Comparison of ENCODE assay signal across 14 cellular contexts in the genomic region with DNA sequence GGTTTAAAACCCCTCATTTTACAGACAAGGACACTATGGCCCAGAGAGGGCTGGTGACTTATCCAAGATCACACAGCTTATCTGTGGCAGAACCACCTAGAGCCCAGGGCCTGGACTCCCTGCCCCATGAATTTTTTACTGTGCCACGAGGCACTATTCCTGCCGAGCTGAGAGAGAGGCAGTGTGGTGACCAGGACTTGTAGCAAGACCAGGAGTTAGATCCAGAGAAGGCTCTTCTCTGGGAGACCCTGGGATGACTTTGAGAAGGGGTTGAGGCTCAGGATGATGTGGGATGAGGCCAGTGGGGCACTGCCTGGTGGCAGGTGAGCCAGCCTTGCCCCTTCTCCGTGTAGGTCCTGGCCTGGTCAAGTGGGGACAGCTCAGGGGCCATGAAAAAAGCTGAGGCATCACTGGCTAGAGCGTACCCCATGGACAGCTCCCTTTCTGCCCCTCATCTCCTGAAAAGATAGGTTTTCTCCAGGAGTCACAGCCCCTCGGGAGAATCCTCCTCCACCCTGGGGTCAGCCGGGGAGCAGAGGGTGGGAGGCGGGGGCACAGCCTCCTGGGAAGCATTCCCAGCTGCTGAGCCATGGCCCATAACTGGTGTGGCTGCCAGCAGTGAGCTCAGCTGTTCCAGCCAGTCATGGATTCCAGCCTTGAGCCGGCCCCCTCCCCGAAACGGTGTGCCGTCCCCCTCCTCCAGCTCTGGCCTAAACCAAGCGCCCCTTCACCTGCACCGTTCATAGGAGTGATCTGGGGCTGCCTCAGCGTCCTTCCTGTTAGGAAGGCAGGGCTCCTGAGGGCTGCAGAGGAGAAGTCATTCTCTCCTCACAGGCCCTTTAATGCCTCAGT. TPM values are rescaled to one million over a fixed set of nuclear protein-coding genes. Genes with fewer than 3 reads are reported as not detected.
DNase-seq lines count a peak whose midpoint lies in the region; ATAC-seq and TF ChIP-seq lines count a peak whose summit lies in the region.
"Had no signal": no experiment of that assay in that cellular context is flagged by ENCODE, and none has a peak within 500 bp of the region (broad histone marks: within the 10 kb centered on the region; RNA-seq: fewer than 3 reads in every experiment).

No MANE protein-coding gene starts in this region.

- H3K4me1 ChIP-seq in stomach (peaks cover 21 to 65% (median 27%) of the 10 kb centered on the region in 4 donors), A673 (ENCODE audit: insufficient read depth, low read length, poor library complexity, severe bottlenecking) (peaks cover 28% of the 10 kb centered on the region)

- DNase-seq in H7, result peak; percentile 50
- DNase-seq in coronary artery (ENCODE audit: low spot score), result no peak
- DNase-seq in medulla oblongata (ENCODE audit: extremely low spot score), result peak; percentile 70
- no peak for DNase-seq in stomach
- DNase-seq in left lobe of liver (ENCODE audit: low spot score), result no peak
- no peak for DNase-seq in chondrocyte (ENCODE audit: low spot score)
- DNase-seq in A673 (ENCODE audit: low spot score), result no peak
- DNase-seq: activated T-cell treated with anti-CD3 and anti-CD28 coated beads, Interleukin-2, amount 50 U/mL, for 48 hours; naive thymus-derived CD4-positive, alpha-beta T cell; NCI-H146; NK-92 treated with Interleukin-12 subunit alpha and Interleukin-12 subunit beta, amount 100 ng/mL, for 24 hours had no signal

- intact Hi-C loops in stomach (cut with DNase I; ENCODE audit: low total_unique reads) (no loop called here), A673 (cut with micrococcal nuclease; ENCODE audit: unreplicated experiment) (no loop called here)

- H3K27me3 Mint-ChIP-seq in chondrocyte (ENCODE audit: low read depth), result no peaks in the 10 kb centered on the region

- no peak overlapping the region for H3K27ac Mint-ChIP-seq in chondrocyte (ENCODE audit: unreplicated experiment)
- H3K27ac Mint-ChIP-seq: naive thymus-derived CD4-positive, alpha-beta T cell had no signal

- TF ChIP-seq EP300 in stomach (IDR thresholded peaks at IDR 0.05), result no peak

- H3K4me1 Mint-ChIP-seq in chondrocyte (ENCODE audit: low read depth), result peaks cover 36% of the 10 kb centered on the region

- H3K27me3 ChIP-seq in H7 (ENCODE audit: control insufficient read depth, insufficient read depth, low read length) (peaks cover 1% of the 10 kb centered on the region; the same call in 1 of the 2 replicates), stomach (peaks cover 0 to 29% (median 13%) of the 10 kb centered on the region in 3 donors), A673 (replicated peaks; ENCODE audit: insufficient read depth, low read depth, low read length, poor library complexity) (no peaks in the 10 kb centered on the region)

- H3K9me3 Mint-ChIP-seq in chondrocyte (ENCODE audit: low read depth), result no peaks in the 10 kb centered on the region
- H3K9me3 Mint-ChIP-seq: naive thymus-derived CD4-positive, alpha-beta T cell had no signal

- BruUV-seq in A673 (replicated peaks; lab: Mats Ljungman, UMichigan), result no TSS peak

- H3K36me3 Mint-ChIP-seq in chondrocyte (ENCODE audit: low read depth), result peaks cover 19% of the 10 kb centered on the region
- H3K36me3 Mint-ChIP-seq: naive thymus-derived CD4-positive, alpha-beta T cell had no signal

- H3K4me3 Mint-ChIP-seq in chondrocyte (ENCODE audit: unreplicated experiment), result no peak overlapping the region
- H3K4me3 Mint-ChIP-seq: naive thymus-derived CD4-positive, alpha-beta T cell had no signal

- POLR2A ChIA-PET in A673 (lab: Charles Lee; ENCODE audit: low non-redundant PET), result no interaction called here

- H3K36me3 ChIP-seq in H7 (replicated peaks; ENCODE audit: control insufficient read depth, insufficient read depth, low read length) (no peaks in the 10 kb centered on the region; the same call in 1 of the 2 replicates), stomach (peaks cover 0 to 59% (median 31%) of the 10 kb centered on the region in 4 donors), A673 (ENCODE audit: insufficient read depth, low read length, poor library complexity, severe bottlenecking) (no peaks in the 10 kb centered on the region)

- no peaks in the 10 kb centered on the region for H3K9me3 ChIP-seq in stomach
- H3K9me3 ChIP-seq in A673 (ENCODE audit: low read depth, low read length, poor library complexity, severe bottlenecking), result no peaks in the 10 kb centered on the region
- H3K9me3 ChIP-seq: SK-N-SH had no signal

- no peak for TF ChIP-seq CTCF in coronary artery (IDR thresholded peaks at IDR 0.05)
- TF ChIP-seq CTCF in stomach (IDR thresholded peaks at IDR 0.05), result no peak
- no peak for TF ChIP-seq CTCF in chondrocyte (IDR thresholded peaks at IDR 0.05)
- no peak for TF ChIP-seq CTCF in A673 (conservative IDR thresholded peaks at IDR 0.05; ENCODE audit: low read depth, low read length)

- 67 to 83% (median 81%) methylated on average over 8 to 14 of the region's 14 CpGs for WGBS in stomach, 5 donors

- CTCF ChIA-PET in A673 (lab: Charles Lee), result no interaction called here

- ATAC-seq in left lobe of liver, result no peak
- no peak for ATAC-seq in HG03196 (IDR thresholded peaks at IDR 0.05; ENCODE audit: unreplicated experiment)
- ATAC-seq: activated CD4-positive, CD25-positive, alpha-beta regulatory T cell treated with anti-CD3 and anti-CD28 coated beads, Interleukin-2, amount 50 U/mL, for 24 hours; naive thymus-derived CD4-positive, alpha-beta T cell had no signal

- no peak overlapping the region for H3K4me3 ChIP-seq in H7 (ENCODE audit: insufficient read depth, low read depth, low read length)
- no peak overlapping the region for H3K4me3 ChIP-seq in coronary artery
- peak overlapping the region in 1 of 4 donors; percentile 11 for H3K4me3 ChIP-seq in stomach
- H3K4me3 ChIP-seq in A673 (ENCODE audit: low read depth, low read length, poor library complexity, severe bottlenecking), result no peak overlapping the region

- peak overlapping the region; percentile 56 to 75 for H3K27ac ChIP-seq in coronary artery
- peak overlapping the region in 4 of 5 donors; percentile 8 to 95 (median 70) for H3K27ac ChIP-seq in stomach
- no peak overlapping the region for H3K27ac ChIP-seq in A673 (ENCODE audit: low read depth, low read length, poor library complexity, severe bottlenecking)

- TF ChIP-seq POLR2A in stomach (IDR thresholded peaks at IDR 0.05), result no peak

RNA-seq across cellular contexts. Expression of a gene that starts 5.8 kb away (rescaled TPM):
- total RNA-seq in H7 (2014; rRNA removed; shearing (Covaris generic)), result 26.9 and 32.3 TPM in 2 replicates
- total RNA-seq in stomach (100 to 1,000 TPM in 3 of 5 donors, 10 to 100 TPM in 2; 30.9 to 184 (median 105) TPM), left lobe of liver (0.55 TPM), chondrocyte (72.3 to 119 TPM (median 118 TPM) in 3 replicates), A673 (2021) (6.5 and 7.8 TPM in 2 replicates)
- polyA plus RNA-seq in stomach, result 10 to 100 TPM in 1 of 3 donors, 1 to 10 TPM in 2; 1.9 to 13.6 (median 5.3) TPM
- polyA plus RNA-seq: naive thymus-derived CD4-positive, alpha-beta T cell had no signal

RNA-seq across cellular contexts. Expression of a gene that starts 26.6 kb away (rescaled TPM):
- total RNA-seq in H7 (2014; rRNA removed; shearing (Covaris generic)), result 93.5 and 120 TPM in 2 replicates
- total RNA-seq in stomach (10 to 100 TPM in 4 of 5 donors, 1 to 10 TPM in 1; 2.0 to 86.2 (median 47.5) TPM), left lobe of liver (28.2 TPM), chondrocyte (139 to 162 TPM (median 154 TPM) in 3 replicates), A673 (2021) (148 and 152 TPM in 2 replicates)
- polyA plus RNA-seq in stomach, result 100 to 1,000 TPM; 246 to 282 (median 264) TPM

RNA-seq across cellular contexts. Expression of a gene that starts 44.2 kb away (rescaled TPM):
- total RNA-seq in H7 (2014; rRNA removed; shearing (Covaris generic)), result 9.7 and 14.7 TPM in 2 replicates
- total RNA-seq in stomach, result 10 to 100 TPM in 2 of 5 donors, 1 to 10 TPM in 3; 4.6 to 36.8 (median 9.2) TPM
- 1 to 10 TPM; 2.3 to 3.1 (median 2.7) TPM for polyA plus RNA-seq in stomach
- 0.40 TPM for total RNA-seq in left lobe of liver
- total RNA-seq in chondrocyte, result 7.6 to 8.8 TPM (median 8.5 TPM) in 3 replicates
- total RNA-seq in A673 (2021), result 4.4 and 6.9 TPM in 2 replicates

Comparison
In these comparisons a context has a peak if more than half of its experiments do, and no peak if none do; other contexts are left out.
1. DNase-seq: peak in H7 (single experiment) and medulla oblongata (single experiment); none in coronary artery (single experiment), stomach (single experiment), left lobe of liver (single experiment), chondrocyte (single experiment) and A673 (single experiment).